ENCODE assay signal across 22 cellular contexts in genomic region chr5:383066-383465, GRCh38.
"Had no signal": no experiment of that assay in that cellular context is flagged by ENCODE, and none has a peak within 500 bp of the region (broad histone marks: within the 10 kb centered on the region; RNA-seq: fewer than 3 reads in every experiment).

No MANE protein-coding gene starts in this region.

- H3K36me3 Mint-ChIP-seq: neural progenitor cell had no signal

- H3K4me3 Mint-ChIP-seq: immature natural killer cell; mesothelial cell of epicardium; naive B cell; natural killer cell; nephron progenitor cell; neural progenitor cell; stimulated activated memory B cell treated with anti-CD40 and anti-IgM and Interleukin-4, amounts not matched to agents 10 μg/mL and 1 μg/mL and 100 μg/mL, for 72 hours; type B pancreatic cell had no signal

- H3K4me1 Mint-ChIP-seq: immature natural killer cell, naive B cell, natural killer cell, neural progenitor cell had no signal

- ATAC-seq: natural killer cell; pancreas; psoas muscle; right lobe of liver; stimulated activated memory B cell treated with anti-CD40 and anti-IgM and Interleukin-4, amounts not matched to agents 10 μg/mL and 1 μg/mL and 100 μg/mL, for 72 hours; stimulated activated naive CD8-positive, alpha-beta T cell treated with anti-CD3 and anti-CD28 coated beads, Interleukin-15, amount 100 ng/mL, for 72 hours had no signal

- H3K27me3 Mint-ChIP-seq: stimulated activated naive CD8-positive, alpha-beta T cell treated with anti-CD3 and anti-CD28 coated beads, Interleukin-15, amount 100 ng/mL, for 72 hours; type B pancreatic cell had no signal

- DNase-seq: hypothalamus; immature natural killer cell; left ventricle myocardium inferior; mesendoderm; naive B cell; natural killer cell; nephron progenitor cell; occipital lobe; pancreas; psoas muscle; right lobe of liver; stimulated activated CD4-positive, alpha-beta T cell treated with anti-CD3 and anti-CD28 coated beads, Interleukin-1b, Interleukin-23, amount 100 ng/mL, for 48 hours; stimulated activated CD4-positive, alpha-beta T cell treated with anti-CD3 and anti-CD28 coated beads, Interleukin-2, amount 100 ng/mL, for 48 hours; stimulated activated CD4-positive, alpha-beta T cell treated with anti-CD3 and anti-CD28 coated beads, Interleukin-4, amount 100 ng/mL, for 4 hours; stimulated activated naive CD4-positive, alpha-beta T cell treated with Interleukin-2 at 50 U/mL for 16 hours; substantia nigra; uterus had no signal

- H3K27ac Mint-ChIP-seq: immature natural killer cell; mesothelial cell of epicardium; naive B cell; natural killer cell; nephron progenitor cell; neural progenitor cell; stimulated activated memory B cell treated with anti-CD40 and anti-IgM and Interleukin-4, amounts not matched to agents 10 μg/mL and 1 μg/mL and 100 μg/mL, for 72 hours; stimulated activated naive CD8-positive, alpha-beta T cell treated with anti-CD3 and anti-CD28 coated beads, Interleukin-15, amount 100 ng/mL, for 72 hours; type B pancreatic cell had no signal
